In the genomic region with DNA sequence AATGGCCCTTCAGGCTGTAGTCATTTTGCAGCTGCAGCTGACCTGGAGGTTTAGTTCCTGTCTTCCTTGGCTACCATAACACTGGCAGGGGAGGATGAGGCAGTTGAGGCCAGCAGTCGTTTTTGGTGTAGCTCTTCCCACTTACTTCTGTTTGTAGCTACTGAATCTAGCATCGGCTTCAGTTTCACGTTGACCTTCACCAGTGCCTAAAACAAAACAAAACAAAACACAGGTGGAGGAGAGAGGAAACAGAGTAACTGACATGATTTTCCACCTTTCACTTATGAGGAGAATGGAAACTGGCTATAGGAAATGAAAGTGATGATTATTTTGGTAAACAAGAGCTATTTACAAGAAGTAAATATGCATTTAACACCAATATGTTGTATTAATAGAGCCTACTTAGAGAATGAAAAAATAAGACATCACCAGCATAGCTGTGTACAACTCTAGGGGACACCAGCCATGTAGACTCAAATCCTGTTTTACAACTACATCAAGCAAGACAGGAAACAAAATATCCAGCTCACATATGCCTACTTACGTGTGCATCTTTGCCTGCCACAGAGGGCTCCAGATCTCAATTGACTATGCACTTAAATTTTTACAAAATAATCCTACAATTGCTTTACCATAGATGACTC, we compare ENCODE assay signal across 19 cellular contexts.
DNase-seq lines count a peak whose midpoint lies in the region; ATAC-seq and TF ChIP-seq lines count a peak whose summit lies in the region.
"Had no signal": no experiment of that assay in that cellular context is flagged by ENCODE, and none has a peak within 500 bp of the region (broad histone marks: within the 10 kb centered on the region; RNA-seq: fewer than 3 reads in every experiment).

No MANE protein-coding gene starts in this region.

- H3K27ac ChIP-seq in cingulate gyrus (ENCODE audit: low read depth, low read length) = peak overlapping the region; percentile 3
- H3K27ac ChIP-seq: epithelial cell of prostate had no signal

- DNase-seq in NCI-H146 (lab: John Stamatoyannopoulos, UW) = no peak
- DNase-seq in activated CD8-positive, alpha-beta memory T cell treated with anti-CD3 and anti-CD28 coated beads, Interleukin-2, amount 50 U/mL, for 48 hours = no peak
- DNase-seq in sciatic nerve (ENCODE audit: low spot score) = no peak
- DNase-seq: activated naive CD4-positive, alpha-beta T cell treated with Interleukin-2 at 50 U/mL for 16 hours; Calu3; GF-D8; IMR-90; NCI-H1092; NCI-H2171; SHP77 treated with DMSO at 0.1 percent for 48 hours; stimulated activated CD4-positive, alpha-beta T cell treated with anti-CD3 and anti-CD28 coated beads, Interleukin-15, amount 100 ng/mL, for 24 hours had no signal

- intact Hi-C loops in sciatic nerve (cut with DNase I) = no loop called here

- ATAC-seq in GM18517 (IDR thresholded peaks at IDR 0.05; ENCODE audit: unreplicated experiment) (peak; percentile 64), GM21723 (IDR thresholded peaks at IDR 0.05; ENCODE audit: unreplicated experiment) (peak; percentile 75), HG03280 (IDR thresholded peaks at IDR 0.05; ENCODE audit: unreplicated experiment) (peak; percentile 57), SK-N-SH treated with all-trans-retinoic acid at 6 μM for 48 hours (no peak), sciatic nerve (no peak)
- ATAC-seq: activated CD4-positive, CD25-positive, alpha-beta regulatory T cell treated with anti-CD3 and anti-CD28 coated beads, Interleukin-2, amount 50 U/mL, for 24 hours; natural killer cell treated with Interleukin-12 subunit alpha and Interleukin-12 subunit beta and Interleukin-15 and Interleukin-18, amount 100 ng/mL, for 72 hours had no signal

TF ChIP-seq in SK-N-SH treated with all-trans-retinoic acid at 6 μM for 48 hours, 23 proteins besides CTCF, POLR2A, EP300 and RAD21:
- TF ChIP-seq PPARA (CRISPR knock-in tag; IDR thresholded peaks at IDR 0.05; ENCODE audit: borderline replicate concordance) = no peak
- TF ChIP-seq, protein P1, sequence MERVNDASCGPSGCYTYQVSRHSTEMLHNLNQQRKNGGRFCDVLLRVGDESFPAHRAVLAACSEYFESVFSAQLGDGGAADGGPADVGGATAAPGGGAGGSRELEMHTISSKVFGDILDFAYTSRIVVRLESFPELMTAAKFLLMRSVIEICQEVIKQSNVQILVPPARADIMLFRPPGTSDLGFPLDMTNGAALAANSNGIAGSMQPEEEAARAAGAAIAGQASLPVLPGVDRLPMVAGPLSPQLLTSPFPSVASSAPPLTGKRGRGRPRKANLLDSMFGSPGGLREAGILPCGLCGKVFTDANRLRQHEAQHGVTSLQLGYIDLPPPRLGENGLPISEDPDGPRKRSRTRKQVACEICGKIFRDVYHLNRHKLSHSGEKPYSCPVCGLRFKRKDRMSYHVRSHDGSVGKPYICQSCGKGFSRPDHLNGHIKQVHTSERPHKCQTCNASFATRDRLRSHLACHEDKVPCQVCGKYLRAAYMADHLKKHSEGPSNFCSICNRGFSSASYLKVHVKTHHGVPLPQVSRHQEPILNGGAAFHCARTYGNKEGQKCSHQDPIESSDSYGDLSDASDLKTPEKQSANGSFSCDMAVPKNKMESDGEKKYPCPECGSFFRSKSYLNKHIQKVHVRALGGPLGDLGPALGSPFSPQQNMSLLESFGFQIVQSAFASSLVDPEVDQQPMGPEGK (CRISPR knock-in tag; IDR thresholded peaks at IDR 0.05; ENCODE audit: borderline replicate concordance) = no peak
- TF ChIP-seq POU6F1 (CRISPR knock-in tag; IDR thresholded peaks at IDR 0.05; ENCODE audit: borderline replicate concordance, low read depth) = no peak
- no peak for TF ChIP-seq GLIS3 (CRISPR knock-in tag; IDR thresholded peaks at IDR 0.05)
- TF ChIP-seq CSDC2 (CRISPR knock-in tag; IDR thresholded peaks at IDR 0.05) = no peak
- TF ChIP-seq ZNF565 (CRISPR knock-in tag; conservative IDR thresholded peaks at IDR 0.05; ENCODE audit: low read depth) = no peak
- no peak for TF ChIP-seq TCF4 (CRISPR knock-in tag; IDR thresholded peaks at IDR 0.05; ENCODE audit: borderline replicate concordance)
- no peak for TF ChIP-seq OSR1 (CRISPR knock-in tag; IDR thresholded peaks at IDR 0.05)
- no peak for TF ChIP-seq ARNTL (CRISPR knock-in tag; IDR thresholded peaks at IDR 0.05; ENCODE audit: borderline replicate concordance, low read depth)
- no peak for TF ChIP-seq ZNF70 (CRISPR knock-in tag; IDR thresholded peaks at IDR 0.05)
- TF ChIP-seq ISL1 (CRISPR knock-in tag; IDR thresholded peaks at IDR 0.05) = no peak
- no peak for TF ChIP-seq ZC3H10 (CRISPR knock-in tag; IDR thresholded peaks at IDR 0.05)
- no peak for TF ChIP-seq ZFP30 (CRISPR knock-in tag; IDR thresholded peaks at IDR 0.05)
- no peak for TF ChIP-seq ESRRG (CRISPR knock-in tag; IDR thresholded peaks at IDR 0.05)

Comparison
In these comparisons a context has a peak if more than half of its experiments do, and no peak if none do; other contexts are left out.
1. ATAC-seq: peak in GM18517 (single experiment), GM21723 (single experiment) and HG03280 (single experiment); none in SK-N-SH treated with all-trans-retinoic acid at 6 μM for 48 hours (single experiment) and sciatic nerve (single experiment).